22 cellular contexts compared by ENCODE assay signal in the genomic region with DNA sequence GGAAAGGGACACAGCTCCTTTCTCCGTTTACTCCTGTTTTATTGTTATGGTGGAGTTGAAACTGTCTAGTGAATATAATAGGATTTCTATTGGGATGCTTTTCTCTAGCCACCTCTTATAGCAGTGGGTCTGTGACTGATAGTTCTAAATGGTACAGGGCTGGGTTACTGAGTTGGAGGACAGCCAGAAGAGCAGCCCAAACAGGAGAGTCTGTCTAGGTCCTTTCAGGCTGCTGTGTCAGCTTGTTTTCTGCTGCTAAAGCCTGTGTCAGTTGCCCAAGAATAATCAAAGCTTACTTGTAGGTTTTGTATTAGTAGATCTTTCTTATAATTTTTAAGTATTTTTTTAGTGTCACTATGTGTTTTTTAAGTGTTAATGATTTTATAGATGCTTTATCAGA.
"Had no signal": no experiment of that assay in that cellular context is flagged by ENCODE, and none has a peak within 500 bp of the region (broad histone marks: within the 10 kb centered on the region; RNA-seq: fewer than 3 reads in every experiment).

No MANE protein-coding gene starts in this region.

- H3K36me3 ChIP-seq: ascending aorta, transverse colon had no signal

- DNase-seq: activated CD4-positive, alpha-beta memory T cell treated with anti-CD3 and anti-CD28 coated beads for 36 hours; activated CD4-positive, alpha-beta T cell treated with anti-CD3 and anti-CD28 coated beads for 48 hours; activated CD8-positive, alpha-beta memory T cell treated with anti-CD3 and anti-CD28 coated beads, Interleukin-2, amount 50 U/mL, for 4 hours; activated gamma-delta T cell; activated naive CD4-positive, alpha-beta T cell treated with anti-CD3 and anti-CD28 coated beads, Interleukin-2, amount 10 ng/mL, durations not matched to agents 7 days and 5 days; activated naive CD8-positive, alpha-beta T cell treated with anti-CD3 and anti-CD28 coated beads, Interleukin-2, amount 10 ng/mL, durations not matched to agents 7 days and 5 days; activated T-cell treated with anti-CD3 and anti-CD28 coated beads, Interleukin-2, amount 50 U/mL, for 1 hour; effector memory CD8-positive, alpha-beta T cell; head of caudate nucleus; hippocampal formation; immature natural killer cell; natural killer cell; posterior cingulate gyrus; right cardiac atrium; stimulated activated CD4-positive, alpha-beta T cell treated with anti-CD3 and anti-CD28 coated beads, Interleukin-15, amount 100 ng/mL, for 24 hours; stimulated activated CD4-positive, alpha-beta T cell treated with anti-CD3 and anti-CD28 coated beads, Interleukin-2, amount 100 ng/mL, for 24 hours; stimulated activated naive CD4-positive, alpha-beta T cell; T-helper 9 cell; transverse colon had no signal

- H3K4me3 ChIP-seq: ascending aorta, coronary artery, transverse colon had no signal

- H3K4me1 ChIP-seq: ascending aorta, transverse colon had no signal

- H3K9me3 ChIP-seq: ascending aorta, transverse colon had no signal

- H3K27me3 ChIP-seq: ascending aorta, transverse colon had no signal

- H3K27ac ChIP-seq: ascending aorta, coronary artery, transverse colon, VCaP had no signal
